12 cellular contexts compared by ENCODE assay signal in genomic region chr11:8327761-8328192, GRCh38.
DNase-seq lines count a peak whose midpoint lies in the region; ATAC-seq and TF ChIP-seq lines count a peak whose summit lies in the region.
"Had no signal": no experiment of that assay in that cellular context is flagged by ENCODE, and none has a peak within 500 bp of the region (broad histone marks: within the 10 kb centered on the region; RNA-seq: fewer than 3 reads in every experiment).

No MANE protein-coding gene starts in this region.

- no peaks in the 10 kb centered on the region for H3K4me1 Mint-ChIP-seq in endothelial cell (ENCODE audit: unreplicated experiment)

- WGBS in spleen, 5 donors = 27 to 75% (median 60%) methylated on average over 3 of the region's 3 CpGs

- TF ChIP-seq POLR2A in spleen (IDR thresholded peaks at IDR 0.05) = no peak

- no peaks in the 10 kb centered on the region for H3K9me3 ChIP-seq in spleen

- no peak overlapping the region for H3K27ac ChIP-seq in spleen
- H3K27ac ChIP-seq: 22Rv1 had no signal

- intact Hi-C loops in spleen (cut with DNase I; ENCODE audit: low total_unique reads) = no loop called here

- H3K27me3 ChIP-seq in spleen (replicated peaks in 1 of 7) = peaks cover 0 to 25% (median 0%) of the 10 kb centered on the region in 7 donors

- no peaks in the 10 kb centered on the region for H3K36me3 Mint-ChIP-seq in endothelial cell (ENCODE audit: low read depth, unreplicated experiment)

- H3K4me3 Mint-ChIP-seq in endothelial cell (ENCODE audit: unreplicated experiment) = no peak overlapping the region

- DNase-seq in NOMO-1 (lab: John Stamatoyannopoulos, UW; ENCODE audit: unreplicated experiment in 2 of 2) = peak; percentile 21 to 32
- DNase-seq in NOMO-1 treated with dmso at 0.1 percent for 144 hours (lab: John Stamatoyannopoulos, UW; ENCODE audit: unreplicated experiment) = no peak
- peak; percentile 49 for DNase-seq in spleen
- DNase-seq in endothelial cell (ENCODE audit: low spot score) = no peak
- DNase-seq in stimulated activated CD8-positive, alpha-beta memory T cell treated with anti-CD3 and anti-CD28 coated beads, Interleukin-4, amount 100 ng/mL, for 48 hours = no peak
- no peak for DNase-seq in occipital lobe (lab: John Stamatoyannopoulos, UW)
- DNase-seq: activated CD4-positive, alpha-beta T cell treated with anti-CD3 and anti-CD28 coated beads, Interleukin-2, amount 50 U/mL, for 48 hours; KBM-7; RPMI8226 had no signal

- no peaks in the 10 kb centered on the region for H3K9me3 Mint-ChIP-seq in endothelial cell (ENCODE audit: unreplicated experiment)

- peaks cover 4% of the 10 kb centered on the region for H3K27me3 Mint-ChIP-seq in endothelial cell (ENCODE audit: unreplicated experiment)

- no peak overlapping the region for H3K4me3 ChIP-seq in spleen

- H3K4me1 ChIP-seq in spleen = peaks cover 3 to 49% (median 24%) of the 10 kb centered on the region in 6 donors

- ATAC-seq in GM21825 (IDR thresholded peaks at IDR 0.05; ENCODE audit: unreplicated experiment) (peak; percentile 82), HG03457 (IDR thresholded peaks at IDR 0.05; ENCODE audit: unreplicated experiment) (peak; percentile 76)

- TF ChIP-seq CTCF in spleen (IDR thresholded peaks at IDR 0.05 in 8 of 11, conservative IDR thresholded peaks at IDR 0.05 in 3 of 11) = no peak
- no peak for TF ChIP-seq CTCF in endothelial cell (IDR thresholded peaks at IDR 0.05; ENCODE audit: unreplicated experiment)

- H3K36me3 ChIP-seq in spleen = no peaks in the 10 kb centered on the region

- no peak overlapping the region for H3K27ac Mint-ChIP-seq in endothelial cell (ENCODE audit: unreplicated experiment)

Comparison
In these comparisons a context has a peak if more than half of its experiments do, and no peak if none do; other contexts are left out.
1. DNase-seq: peak in NOMO-1 (2 of 2) and spleen (single experiment); none in NOMO-1 treated with dmso at 0.1 percent for 144 hours (single experiment), endothelial cell (single experiment), stimulated activated CD8-positive, alpha-beta memory T cell treated with anti-CD3 and anti-CD28 coated beads, Interleukin-4, amount 100 ng/mL, for 48 hours (single experiment) and occipital lobe (single experiment).